ENCODE assay signal across 11 cellular contexts in genomic region chr7:75888464-75889222, GRCh38. TPM values are rescaled to one million over a fixed set of nuclear protein-coding genes. Genes with fewer than 3 reads are reported as not detected.
DNase-seq lines count a peak whose midpoint lies in the region; ATAC-seq, FAIRE-seq and TF ChIP-seq lines count a peak whose summit lies in the region.
"Had no signal": no experiment of that assay in that cellular context is flagged by ENCODE, and none has a peak within 500 bp of the region (broad histone marks: within the 10 kb centered on the region; RNA-seq: fewer than 3 reads in every experiment).

No MANE protein-coding gene starts in this region.

- H3K4me3 Mint-ChIP-seq in astrocyte (ENCODE audit: unreplicated experiment): no peak overlapping the region
- peak overlapping the region in 1 of 8 donors; percentile 11 for H3K4me3 Mint-ChIP-seq in CD4-positive, alpha-beta memory T cell

- H3K36me3 ChIP-seq in astrocyte (ENCODE audit: insufficient read depth, low read length): peaks cover 15% of the 10 kb centered on the region
- H3K36me3 ChIP-seq in CD4-positive, alpha-beta memory T cell (ENCODE audit: insufficient read depth, low read length): peaks cover 37% of the 10 kb centered on the region
- no peaks in the 10 kb centered on the region for H3K36me3 ChIP-seq in uterus

- no peaks in the 10 kb centered on the region for H3K9me3 Mint-ChIP-seq in astrocyte (ENCODE audit: unreplicated experiment)
- H3K9me3 Mint-ChIP-seq in CD4-positive, alpha-beta memory T cell: peaks cover 0 to 2% (median 0%) of the 10 kb centered on the region in 8 donors

- peaks cover 7% of the 10 kb centered on the region for H4K20me1 ChIP-seq in astrocyte (ENCODE audit: insufficient read depth, low read length)

- intact Hi-C loops in CD4-positive, alpha-beta memory T cell (cut with micrococcal nuclease): no loop called here
- intact Hi-C loops in uterus (cut with DNase I; ENCODE audit: low total_unique reads): no loop called here

- H3K4me3 ChIP-seq in astrocyte (ENCODE audit: insufficient read depth, low read depth, low read length): no peak overlapping the region
- H3K4me3 ChIP-seq in CD4-positive, alpha-beta memory T cell (ENCODE audit: low read length in 2 of 2): no peak overlapping the region
- H3K4me3 ChIP-seq in uterus: no peak overlapping the region

- DNase-seq in HUDEP-2 (lab: John Stamatoyannopoulos, UW; ENCODE audit: unreplicated experiment in 76 of 76) (peak in 43 of 76 experiments; percentile 4 to 66 (median 30)), astrocyte (ENCODE audit: low read depth) (peak; percentile 29), left lobe of liver (ENCODE audit: low spot score) (peak; percentile 86), substantia nigra (lab: John Stamatoyannopoulos, UW) (peak in 48 of 49 donors; percentile 9 to 83 (median 64)), NCI-H187 treated with DMSO at 0.1 percent for 48 hours (lab: John Stamatoyannopoulos, UW) (no peak), uterus (no peak)
- no peak for DNase-seq in CD4-positive, alpha-beta memory T cell
- DNase-seq: cortex of kidney; EL; NCI-H2029 treated with DMSO at 0.1 percent for 48 hours; stimulated activated CD4-positive, alpha-beta T cell treated with anti-CD3 and anti-CD28 coated beads, Interleukin-15, amount 100 ng/mL, for 24 hours had no signal

- H3K27ac ChIP-seq in astrocyte (ENCODE audit: low read depth, low read length) (no peak overlapping the region), substantia nigra (ENCODE audit: low read depth, low read length, poor library complexity, severe bottlenecking) (peak overlapping the region; percentile 57), uterus (no peak overlapping the region)
- no peak overlapping the region for H3K27ac ChIP-seq in CD4-positive, alpha-beta memory T cell (ENCODE audit: low read depth, low read length)

- H2AFZ ChIP-seq in astrocyte (ENCODE audit: low read depth, low read length): no peak overlapping the region

- peak; percentile 91 for ATAC-seq in left lobe of liver

- H3K4me2 ChIP-seq in astrocyte (ENCODE audit: low read length): no peak overlapping the region

- TF ChIP-seq CTCF in astrocyte (IDR thresholded peaks at IDR 0.05; ENCODE audit: insufficient read depth, low read depth, low read length): no peak
- TF ChIP-seq CTCF in uterus (IDR thresholded peaks at IDR 0.05): no peak

- POLR2A ChIA-PET in CD4-positive, alpha-beta memory T cell (lab: Charles Lee; ENCODE audit: partially characterized antibody): interaction anchor here (2.3 kb wide), 1 partner anchor 26 kb away, joined by 9 read pairs; the partner anchor contains the start of gene POR

- H3K27me3 ChIP-seq in astrocyte (ENCODE audit: insufficient read depth, low read length) (no peaks in the 10 kb centered on the region), uterus (no peaks in the 10 kb centered on the region)
- no peaks in the 10 kb centered on the region for H3K27me3 ChIP-seq in CD4-positive, alpha-beta memory T cell (ENCODE audit: insufficient read depth, low read length)

- H3K9me3 ChIP-seq in astrocyte (ENCODE audit: insufficient read depth, low read depth, low read length) (no peaks in the 10 kb centered on the region), uterus (no peaks in the 10 kb centered on the region)
- no peaks in the 10 kb centered on the region for H3K9me3 ChIP-seq in CD4-positive, alpha-beta memory T cell (ENCODE audit: control insufficient read depth in 1 of 2, low read length in 2 of 2)

- no peaks in the 10 kb centered on the region for H3K79me2 ChIP-seq in astrocyte (ENCODE audit: insufficient read depth, low read length)

- TF ChIP-seq POLR2A in uterus (IDR thresholded peaks at IDR 0.05): no peak

- H3K27ac Mint-ChIP-seq in astrocyte (ENCODE audit: unreplicated experiment): no peak overlapping the region
- peak overlapping the region in 3 of 7 donors; percentile 35 to 60 (median 60) for H3K27ac Mint-ChIP-seq in CD4-positive, alpha-beta memory T cell

- no peak overlapping the region for H3K9ac ChIP-seq in astrocyte (ENCODE audit: low read length)

- H3K4me1 ChIP-seq in astrocyte (ENCODE audit: insufficient read depth, low read length) (peaks cover 13% of the 10 kb centered on the region), uterus (no peaks in the 10 kb centered on the region)
- H3K4me1 ChIP-seq in CD4-positive, alpha-beta memory T cell (ENCODE audit: insufficient read depth, low read length): no peaks in the 10 kb centered on the region

- CTCF ChIA-PET in CD4-positive, alpha-beta memory T cell (lab: Charles Lee; ENCODE audit: partially characterized antibody): no interaction called here

- no peak for FAIRE-seq in astrocyte (lab: Jason Lieb, UNC)

- peaks cover 27% of the 10 kb centered on the region for H3K36me3 Mint-ChIP-seq in astrocyte (ENCODE audit: low read depth, unreplicated experiment)
- H3K36me3 Mint-ChIP-seq in CD4-positive, alpha-beta memory T cell: peaks cover 31 to 42% of the 10 kb centered on the region in 2 donors

- peaks cover 2% of the 10 kb centered on the region for H3K4me1 Mint-ChIP-seq in astrocyte (ENCODE audit: low read depth, unreplicated experiment)
- peaks cover 0 to 6% (median 0%) of the 10 kb centered on the region in 4 donors for H3K4me1 Mint-ChIP-seq in CD4-positive, alpha-beta memory T cell

- no peaks in the 10 kb centered on the region for H3K27me3 Mint-ChIP-seq in astrocyte (ENCODE audit: low read depth, unreplicated experiment)
- no peaks in the 10 kb centered on the region for H3K27me3 Mint-ChIP-seq in CD4-positive, alpha-beta memory T cell

RNA-seq across cellular contexts. Expression of gene RHBDD2, which starts 9.8 kb away (rescaled TPM):
- total RNA-seq in astrocyte (54.7 and 55.0 TPM in 2 replicates), left lobe of liver (32.9 TPM), uterus (10 to 100 TPM in 2 of 4 donors, 1 to 10 TPM in 2; 2.0 to 45.4 (median 11.3) TPM)
- 10 to 100 TPM; 47.1 to 53.2 TPM for total RNA-seq in CD4-positive, alpha-beta memory T cell
- polyA plus RNA-seq in CD4-positive, alpha-beta memory T cell: 100 to 1,000 TPM; 108 to 119 TPM

RNA-seq across cellular contexts. Expression of gene POR, which starts 26.3 kb away (rescaled TPM):
- total RNA-seq in astrocyte (73.6 and 74.1 TPM in 2 replicates), left lobe of liver (741 TPM), uterus (100 to 1,000 TPM in 1 of 4 donors, 10 to 100 TPM in 2, 1 to 10 TPM in 1; 10.0 to 122 (median 69.2) TPM)
- 10 to 100 TPM; 60.2 to 71.1 TPM for total RNA-seq in CD4-positive, alpha-beta memory T cell
- 10 to 100 TPM; 45.6 to 47.7 TPM for polyA plus RNA-seq in CD4-positive, alpha-beta memory T cell

Comparison
In these comparisons a context has a peak if more than half of its experiments do, and no peak if none do; other contexts are left out.
1. DNase-seq: peak in HUDEP-2 (43 of 76), astrocyte (single experiment), left lobe of liver (single experiment) and substantia nigra (48 of 49); none in NCI-H187 treated with DMSO at 0.1 percent for 48 hours (single experiment), CD4-positive, alpha-beta memory T cell (0 of 5) and uterus (0 of 2).